In genomic region chr4:36178489-36178888, GRCh38 we compare ENCODE assay signal across 14 cellular contexts.
DNase-seq lines count a peak whose midpoint lies in the region; ATAC-seq and TF ChIP-seq lines count a peak whose summit lies in the region.
"Had no signal": no experiment of that assay in that cellular context is flagged by ENCODE, and none has a peak within 500 bp of the region (broad histone marks: within the 10 kb centered on the region; RNA-seq: fewer than 3 reads in every experiment).

No MANE protein-coding gene starts in this region.

- H3K27me3 ChIP-seq in PC-3 (ENCODE audit: low read length) (no peaks in the 10 kb centered on the region), dorsolateral prefrontal cortex (no peaks in the 10 kb centered on the region)
- H3K27me3 ChIP-seq in CD4-positive, alpha-beta T cell (ENCODE audit: control insufficient read depth, insufficient read depth, low read length), result no peaks in the 10 kb centered on the region
- H3K27me3 ChIP-seq: BLaER1 treated with 17β-estradiol and CSF1 and Interleukin-3, amounts not matched to agents 10 nM and 100 nM had no signal

- no peak overlapping the region for H2AFZ ChIP-seq in PC-3 (ENCODE audit: low read length)
- H2AFZ ChIP-seq: GM23248 had no signal

- no peaks in the 10 kb centered on the region for H3K9me3 Mint-ChIP-seq in CD4-positive, alpha-beta T cell
- H3K9me3 Mint-ChIP-seq: CD4-positive, CD25-positive, alpha-beta regulatory T cell had no signal

- peak overlapping the region; percentile 24; the same call in 1 of the 2 replicates for H3K4me2 ChIP-seq in PC-3 (ENCODE audit: low read length)
- H3K4me2 ChIP-seq: BLaER1 treated with 17β-estradiol and CSF1 and Interleukin-3, amounts not matched to agents 10 nM and 100 nM had no signal

- no peaks in the 10 kb centered on the region for H4K20me1 ChIP-seq in PC-3 (ENCODE audit: low read length)

- no peaks in the 10 kb centered on the region for H3K27me3 Mint-ChIP-seq in CD4-positive, alpha-beta T cell
- H3K27me3 Mint-ChIP-seq: CD4-positive, CD25-positive, alpha-beta regulatory T cell had no signal

- TF ChIP-seq CTCF in PC-3 (conservative IDR thresholded peaks at IDR 0.05; ENCODE audit: low read depth, low read length) (no peak), dorsolateral prefrontal cortex (IDR thresholded peaks at IDR 0.05 in 54 of 56, conservative IDR thresholded peaks at IDR 0.05 in 2 of 56; ENCODE audit: low read depth in 1 of 56, partially characterized antibody in 56 of 56) (no peak)
- no peak for TF ChIP-seq CTCF in CD4-positive, alpha-beta T cell (IDR thresholded peaks at IDR 0.05)

- BruUV-seq in PC-3 (replicated peaks; lab: Mats Ljungman, UMichigan), result no TSS peak

- no peak overlapping the region for H3K9ac ChIP-seq in PC-3 (ENCODE audit: low read length)
- H3K9ac ChIP-seq: BLaER1 treated with 17β-estradiol and CSF1 and Interleukin-3, amounts not matched to agents 10 nM and 100 nM; GM23248 had no signal

- no peak overlapping the region for H3K27ac Mint-ChIP-seq in CD4-positive, alpha-beta T cell

- H3K36me3 ChIP-seq in PC-3 (ENCODE audit: low read depth, low read length), result no peaks in the 10 kb centered on the region

- peak; percentile 9 for DNase-seq in NCI-H2171 treated with DMSO at 0.1 percent for 48 hours (lab: John Stamatoyannopoulos, UW)
- no peak for DNase-seq in NCI-H2171 (lab: John Stamatoyannopoulos, UW)
- peak; percentile 17 for DNase-seq in HEK293T (ENCODE audit: extremely low spot score)
- DNase-seq in PC-3, result no peak
- DNase-seq in dorsolateral prefrontal cortex, result no peak
- no peak for DNase-seq in CD4-positive, alpha-beta T cell
- no peak for DNase-seq in GDM1 (lab: John Stamatoyannopoulos, UW)
- no peak for DNase-seq in KG1 (lab: John Stamatoyannopoulos, UW)
- DNase-seq: ACHN; CD4-positive, CD25-positive, alpha-beta regulatory T cell; DMS79; GM23248 had no signal

- H3K36me3 Mint-ChIP-seq in CD4-positive, alpha-beta T cell (ENCODE audit: low read depth), result peaks cover 80% of the 10 kb centered on the region

- intact Hi-C loops in PC-3 (cut with micrococcal nuclease), result loop anchor here (10.0 kb wide), 1 partner anchor 134 kb away; no protein-coding TSS in a partner anchor
- intact Hi-C loops in dorsolateral prefrontal cortex (cut with DNase I), result no loop called here
- intact Hi-C loops in CD4-positive, alpha-beta T cell (cut with DNase I, micrococcal nuclease), result no loop called here

- H3K4me3 ChIP-seq in PC-3 (ENCODE audit: low read length) (no peak overlapping the region), dorsolateral prefrontal cortex (no peak overlapping the region)
- H3K4me3 ChIP-seq: BLaER1 treated with 17β-estradiol and CSF1 and Interleukin-3, amounts not matched to agents 10 nM and 100 nM; GM23248 had no signal

- no peak overlapping the region for H3K4me3 Mint-ChIP-seq in CD4-positive, alpha-beta T cell
- H3K4me3 Mint-ChIP-seq: CD4-positive, CD25-positive, alpha-beta regulatory T cell had no signal

- H3K27ac ChIP-seq in PC-3 (ENCODE audit: low read length) (peak overlapping the region; percentile 46), dorsolateral prefrontal cortex (peak overlapping the region in 34 of 59 donors; percentile 1 to 84 (median 28))
- H3K27ac ChIP-seq in CD4-positive, alpha-beta T cell (ENCODE audit: low read depth, low read length), result no peak overlapping the region
- H3K27ac ChIP-seq: BLaER1 treated with 17β-estradiol and CSF1 and Interleukin-3, amounts not matched to agents 10 nM and 100 nM; GM23248 had no signal

- H3K79me2 ChIP-seq in PC-3 (ENCODE audit: low read length), result no peaks in the 10 kb centered on the region

- no peaks in the 10 kb centered on the region for H3K9me2 ChIP-seq in PC-3 (replicated peaks; ENCODE audit: low read length)

- peaks cover 10% of the 10 kb centered on the region for H3K4me1 Mint-ChIP-seq in CD4-positive, alpha-beta T cell (ENCODE audit: low read depth)

- POLR2A ChIA-PET in HEK293T (lab: Yijun Ruan, JAX) (no interaction called here), PC-3 (lab: Charles Lee; ENCODE audit: unreplicated experiment) (no interaction called here)
- POLR2A ChIA-PET in CD4-positive, alpha-beta T cell (lab: Charles Lee), result no interaction called here

- CTCF ChIA-PET in HEK293T (lab: Yijun Ruan, JAX) (no interaction called here), PC-3 (lab: Charles Lee) (no interaction called here)
- CTCF ChIA-PET in CD4-positive, alpha-beta T cell (lab: Charles Lee), result no interaction called here

- H3K9me3 ChIP-seq in PC-3 (ENCODE audit: low read length), result no peaks in the 10 kb centered on the region
- no peaks in the 10 kb centered on the region for H3K9me3 ChIP-seq in CD4-positive, alpha-beta T cell (ENCODE audit: control insufficient read depth, low read length)
- H3K9me3 ChIP-seq: BLaER1 treated with 17β-estradiol and CSF1 and Interleukin-3, amounts not matched to agents 10 nM and 100 nM had no signal

- H3K4me1 ChIP-seq in PC-3 (ENCODE audit: insufficient read depth, low read length), result peaks cover 16% of the 10 kb centered on the region

- peak; percentile 25 for ATAC-seq in PC-3
- ATAC-seq in CD4-positive, alpha-beta T cell (ENCODE audit: poor library complexity), result no peak
- ATAC-seq: HCT116 had no signal

- no peaks in the 10 kb centered on the region for H3F3A ChIP-seq in PC-3 (ENCODE audit: low read length, unreplicated experiment)

TF ChIP-seq in HEK293T, 16 proteins besides CTCF, POLR2A, EP300 and RAD21:
- no peak for TF ChIP-seq ARNT (IDR thresholded peaks at IDR 0.05)
- peak; percentile 36; the same call in 1 of the 2 replicates for TF ChIP-seq FOXM1 (IDR thresholded peaks at IDR 0.05; ENCODE audit: borderline replicate concordance)
- TF ChIP-seq NFRKB (IDR thresholded peaks at IDR 0.05), result no peak
- peak; percentile 89 for TF ChIP-seq CTBP1 (IDR thresholded peaks at IDR 0.05; ENCODE audit: borderline replicate concordance)
- no peak for TF ChIP-seq SUZ12 (IDR thresholded peaks at IDR 0.05)
- no peak for TF ChIP-seq L3MBTL2 (conservative IDR thresholded peaks at IDR 0.05)
- no peak for TF ChIP-seq TARDBP (IDR thresholded peaks at IDR 0.05)
- no peak for TF ChIP-seq ZNF384 (IDR thresholded peaks at IDR 0.05)
- TF ChIP-seq SP1 (IDR thresholded peaks at IDR 0.05), result no peak
- no peak for TF ChIP-seq ELF4 (IDR thresholded peaks at IDR 0.05)
- no peak for TF ChIP-seq LEF1 (IDR thresholded peaks at IDR 0.05; ENCODE audit: borderline replicate concordance)
- no peak for TF ChIP-seq FOXA1 (IDR thresholded peaks at IDR 0.05)
- no peak for TF ChIP-seq BHLHE40 (IDR thresholded peaks at IDR 0.05; ENCODE audit: borderline replicate concordance)
- TF ChIP-seq PKNOX1 (IDR thresholded peaks at IDR 0.05), result peak; percentile 91
- no peak for TF ChIP-seq HDGF (IDR thresholded peaks at IDR 0.05; ENCODE audit: borderline replicate concordance)
- TF ChIP-seq FOXK2 (IDR thresholded peaks at IDR 0.05), result no peak

Comparison
In these comparisons a context has a peak if more than half of its experiments do, and no peak if none do; other contexts are left out.
1. DNase-seq: peak in NCI-H2171 treated with DMSO at 0.1 percent for 48 hours (single experiment) and HEK293T (single experiment); none in NCI-H2171 (single experiment), PC-3 (single experiment), dorsolateral prefrontal cortex (0 of 10), CD4-positive, alpha-beta T cell (0 of 10), GDM1 (single experiment) and KG1 (single experiment).